1 cellular context compared by ENCODE assay signal in the genomic region with DNA sequence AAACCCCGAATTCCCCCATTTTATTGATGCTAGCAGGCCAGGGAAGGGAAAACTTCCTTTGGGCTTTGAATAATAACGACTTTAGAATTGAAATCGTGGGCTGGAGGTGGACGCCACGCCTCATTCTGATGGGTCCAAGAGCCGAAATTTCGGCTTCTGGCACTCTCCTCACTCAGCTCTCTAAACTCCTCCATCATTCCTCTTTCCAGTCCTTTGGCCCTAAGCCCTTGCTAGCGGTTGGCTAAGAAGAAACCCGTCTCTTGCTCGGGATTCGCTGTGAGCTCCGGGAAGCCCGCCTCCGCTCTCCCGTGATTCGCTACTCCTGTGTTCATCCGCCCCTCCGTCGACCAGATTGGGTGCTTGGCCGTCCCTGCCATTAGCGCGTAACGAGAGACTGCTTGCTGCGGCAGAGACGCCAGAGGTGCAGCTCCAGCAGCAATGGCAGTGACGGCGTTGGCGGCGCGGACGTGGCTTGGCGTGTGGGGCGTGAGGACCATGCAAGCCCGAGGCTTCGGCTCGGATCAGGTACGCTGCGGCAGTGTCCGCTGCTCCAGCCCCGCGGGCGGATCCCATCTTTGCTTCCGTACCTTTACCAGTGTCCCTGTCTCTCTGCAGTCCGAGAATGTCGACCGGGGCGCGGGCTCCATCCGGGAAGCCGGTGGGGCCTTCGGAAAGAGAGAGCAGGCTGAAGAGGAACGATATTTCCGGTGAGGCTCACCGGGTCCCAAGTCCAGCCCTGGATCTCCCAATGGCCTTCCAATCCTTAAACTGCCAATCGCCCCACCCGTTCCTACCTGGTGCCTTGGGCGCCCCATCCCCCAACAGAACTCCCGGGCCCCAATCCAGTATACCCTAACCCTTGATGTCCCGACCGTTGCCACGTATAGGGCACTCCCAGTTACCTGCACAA.
TF ChIP-seq lines count a peak whose summit lies in the region.

A gene (plus strand): TSS at position 379 of the 910 bp plus-strand sequence. CDS start 60 bp downstream, at position 439.

TF ChIP-seq in K562, 482 proteins besides CTCF, POLR2A, EP300 and RAD21 (continued from another document and continues in another):
- TF ChIP-seq, protein P1, sequence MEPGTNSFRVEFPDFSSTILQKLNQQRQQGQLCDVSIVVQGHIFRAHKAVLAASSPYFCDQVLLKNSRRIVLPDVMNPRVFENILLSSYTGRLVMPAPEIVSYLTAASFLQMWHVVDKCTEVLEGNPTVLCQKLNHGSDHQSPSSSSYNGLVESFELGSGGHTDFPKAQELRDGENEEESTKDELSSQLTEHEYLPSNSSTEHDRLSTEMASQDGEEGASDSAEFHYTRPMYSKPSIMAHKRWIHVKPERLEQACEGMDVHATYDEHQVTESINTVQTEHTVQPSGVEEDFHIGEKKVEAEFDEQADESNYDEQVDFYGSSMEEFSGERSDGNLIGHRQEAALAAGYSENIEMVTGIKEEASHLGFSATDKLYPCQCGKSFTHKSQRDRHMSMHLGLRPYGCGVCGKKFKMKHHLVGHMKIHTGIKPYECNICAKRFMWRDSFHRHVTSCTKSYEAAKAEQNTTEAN (CRISPR knock-in tag; IDR thresholded peaks at IDR 0.05): peak; percentile 59; the same call in 1 of the 2 replicates
- TF ChIP-seq KDM2B (CRISPR knock-in tag; IDR thresholded peaks at IDR 0.05): no peak
- TF ChIP-seq HEY1 (CRISPR knock-in tag; IDR thresholded peaks at IDR 0.05; ENCODE audit: borderline replicate concordance): no peak
- TF ChIP-seq ZNF253 (CRISPR knock-in tag; conservative IDR thresholded peaks at IDR 0.05): no peak
- no peak for TF ChIP-seq MYNN (IDR thresholded peaks at IDR 0.05)
- no peak for TF ChIP-seq MYNN (CRISPR knock-in tag; IDR thresholded peaks at IDR 0.05)
- TF ChIP-seq ZNF124 (CRISPR knock-in tag; IDR thresholded peaks at IDR 0.05): no peak
- TF ChIP-seq ZKSCAN3 (CRISPR knock-in tag; IDR thresholded peaks at IDR 0.05): no peak
- no peak for TF ChIP-seq SAFB2 (IDR thresholded peaks at IDR 0.05; ENCODE audit: borderline replicate concordance, low read depth, low read length, severe bottlenecking)
- TF ChIP-seq, protein P2, sequence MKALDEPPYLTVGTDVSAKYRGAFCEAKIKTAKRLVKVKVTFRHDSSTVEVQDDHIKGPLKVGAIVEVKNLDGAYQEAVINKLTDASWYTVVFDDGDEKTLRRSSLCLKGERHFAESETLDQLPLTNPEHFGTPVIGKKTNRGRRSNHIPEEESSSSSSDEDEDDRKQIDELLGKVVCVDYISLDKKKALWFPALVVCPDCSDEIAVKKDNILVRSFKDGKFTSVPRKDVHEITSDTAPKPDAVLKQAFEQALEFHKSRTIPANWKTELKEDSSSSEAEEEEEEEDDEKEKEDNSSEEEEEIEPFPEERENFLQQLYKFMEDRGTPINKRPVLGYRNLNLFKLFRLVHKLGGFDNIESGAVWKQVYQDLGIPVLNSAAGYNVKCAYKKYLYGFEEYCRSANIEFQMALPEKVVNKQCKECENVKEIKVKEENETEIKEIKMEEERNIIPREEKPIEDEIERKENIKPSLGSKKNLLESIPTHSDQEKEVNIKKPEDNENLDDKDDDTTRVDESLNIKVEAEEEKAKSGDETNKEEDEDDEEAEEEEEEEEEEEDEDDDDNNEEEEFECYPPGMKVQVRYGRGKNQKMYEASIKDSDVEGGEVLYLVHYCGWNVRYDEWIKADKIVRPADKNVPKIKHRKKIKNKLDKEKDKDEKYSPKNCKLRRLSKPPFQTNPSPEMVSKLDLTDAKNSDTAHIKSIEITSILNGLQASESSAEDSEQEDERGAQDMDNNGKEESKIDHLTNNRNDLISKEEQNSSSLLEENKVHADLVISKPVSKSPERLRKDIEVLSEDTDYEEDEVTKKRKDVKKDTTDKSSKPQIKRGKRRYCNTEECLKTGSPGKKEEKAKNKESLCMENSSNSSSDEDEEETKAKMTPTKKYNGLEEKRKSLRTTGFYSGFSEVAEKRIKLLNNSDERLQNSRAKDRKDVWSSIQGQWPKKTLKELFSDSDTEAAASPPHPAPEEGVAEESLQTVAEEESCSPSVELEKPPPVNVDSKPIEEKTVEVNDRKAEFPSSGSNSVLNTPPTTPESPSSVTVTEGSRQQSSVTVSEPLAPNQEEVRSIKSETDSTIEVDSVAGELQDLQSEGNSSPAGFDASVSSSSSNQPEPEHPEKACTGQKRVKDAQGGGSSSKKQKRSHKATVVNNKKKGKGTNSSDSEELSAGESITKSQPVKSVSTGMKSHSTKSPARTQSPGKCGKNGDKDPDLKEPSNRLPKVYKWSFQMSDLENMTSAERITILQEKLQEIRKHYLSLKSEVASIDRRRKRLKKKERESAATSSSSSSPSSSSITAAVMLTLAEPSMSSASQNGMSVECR (CRISPR knock-in tag; IDR thresholded peaks at IDR 0.05): peak; percentile 67; the same call in 1 of the 2 replicates
- TF ChIP-seq RB1 (IDR thresholded peaks at IDR 0.05; ENCODE audit: low read depth): peak; percentile 77
- peak; percentile 80 for TF ChIP-seq BRD9 (IDR thresholded peaks at IDR 0.05; ENCODE audit: low read depth, partially characterized antibody)
- TF ChIP-seq RBM22 (IDR thresholded peaks at IDR 0.05; ENCODE audit: low read depth, low read length, poor library complexity, severe bottlenecking): no peak
- no peak for TF ChIP-seq ZNF764 (CRISPR knock-in tag; IDR thresholded peaks at IDR 0.05; ENCODE audit: low read depth)
- TF ChIP-seq MECOM (CRISPR knock-in tag; IDR thresholded peaks at IDR 0.05): no peak
- TF ChIP-seq, protein P3, sequence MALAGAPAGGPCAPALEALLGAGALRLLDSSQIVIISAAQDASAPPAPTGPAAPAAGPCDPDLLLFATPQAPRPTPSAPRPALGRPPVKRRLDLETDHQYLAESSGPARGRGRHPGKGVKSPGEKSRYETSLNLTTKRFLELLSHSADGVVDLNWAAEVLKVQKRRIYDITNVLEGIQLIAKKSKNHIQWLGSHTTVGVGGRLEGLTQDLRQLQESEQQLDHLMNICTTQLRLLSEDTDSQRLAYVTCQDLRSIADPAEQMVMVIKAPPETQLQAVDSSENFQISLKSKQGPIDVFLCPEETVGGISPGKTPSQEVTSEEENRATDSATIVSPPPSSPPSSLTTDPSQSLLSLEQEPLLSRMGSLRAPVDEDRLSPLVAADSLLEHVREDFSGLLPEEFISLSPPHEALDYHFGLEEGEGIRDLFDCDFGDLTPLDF (CRISPR knock-in tag; IDR thresholded peaks at IDR 0.05): no peak
- TF ChIP-seq RBM17 (IDR thresholded peaks at IDR 0.05; ENCODE audit: borderline replicate concordance, low read depth, low read length): no peak
- peak; percentile 99 for TF ChIP-seq FOS (IDR thresholded peaks at IDR 0.05; ENCODE audit: extremely low read depth, insufficient read length)
- no peak for TF ChIP-seq KLF16 (IDR thresholded peaks at IDR 0.05)
- TF ChIP-seq, protein P4, sequence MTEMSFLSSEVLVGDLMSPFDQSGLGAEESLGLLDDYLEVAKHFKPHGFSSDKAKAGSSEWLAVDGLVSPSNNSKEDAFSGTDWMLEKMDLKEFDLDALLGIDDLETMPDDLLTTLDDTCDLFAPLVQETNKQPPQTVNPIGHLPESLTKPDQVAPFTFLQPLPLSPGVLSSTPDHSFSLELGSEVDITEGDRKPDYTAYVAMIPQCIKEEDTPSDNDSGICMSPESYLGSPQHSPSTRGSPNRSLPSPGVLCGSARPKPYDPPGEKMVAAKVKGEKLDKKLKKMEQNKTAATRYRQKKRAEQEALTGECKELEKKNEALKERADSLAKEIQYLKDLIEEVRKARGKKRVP (CRISPR knock-in tag; IDR thresholded peaks at IDR 0.05): 0 out of 2 replicates have a peak, but pooled peaks have one; percentile 5
- TF ChIP-seq, protein P5, sequence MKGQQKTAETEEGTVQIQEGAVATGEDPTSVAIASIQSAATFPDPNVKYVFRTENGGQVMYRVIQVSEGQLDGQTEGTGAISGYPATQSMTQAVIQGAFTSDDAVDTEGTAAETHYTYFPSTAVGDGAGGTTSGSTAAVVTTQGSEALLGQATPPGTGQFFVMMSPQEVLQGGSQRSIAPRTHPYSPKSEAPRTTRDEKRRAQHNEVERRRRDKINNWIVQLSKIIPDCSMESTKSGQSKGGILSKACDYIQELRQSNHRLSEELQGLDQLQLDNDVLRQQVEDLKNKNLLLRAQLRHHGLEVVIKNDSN (CRISPR knock-in tag; IDR thresholded peaks at IDR 0.05): no peak
- TF ChIP-seq ELF1 (tag; IDR thresholded peaks at IDR 0.05): no peak
- peak; percentile 72 for TF ChIP-seq GABPB1 (CRISPR knock-in tag; IDR thresholded peaks at IDR 0.05)
- peak; percentile 89; the same call in 1 of the 2 replicates for TF ChIP-seq SRSF3 (IDR thresholded peaks at IDR 0.05; ENCODE audit: insufficient read depth, low read length)
- peak in 1 of 2 experiments; percentile 61; a peak in 1 of 4 replicates for TF ChIP-seq NONO (IDR thresholded peaks at IDR 0.05; ENCODE audit: low read depth in 2 of 2, low read length in 1 of 2)
- TF ChIP-seq, protein P6, sequence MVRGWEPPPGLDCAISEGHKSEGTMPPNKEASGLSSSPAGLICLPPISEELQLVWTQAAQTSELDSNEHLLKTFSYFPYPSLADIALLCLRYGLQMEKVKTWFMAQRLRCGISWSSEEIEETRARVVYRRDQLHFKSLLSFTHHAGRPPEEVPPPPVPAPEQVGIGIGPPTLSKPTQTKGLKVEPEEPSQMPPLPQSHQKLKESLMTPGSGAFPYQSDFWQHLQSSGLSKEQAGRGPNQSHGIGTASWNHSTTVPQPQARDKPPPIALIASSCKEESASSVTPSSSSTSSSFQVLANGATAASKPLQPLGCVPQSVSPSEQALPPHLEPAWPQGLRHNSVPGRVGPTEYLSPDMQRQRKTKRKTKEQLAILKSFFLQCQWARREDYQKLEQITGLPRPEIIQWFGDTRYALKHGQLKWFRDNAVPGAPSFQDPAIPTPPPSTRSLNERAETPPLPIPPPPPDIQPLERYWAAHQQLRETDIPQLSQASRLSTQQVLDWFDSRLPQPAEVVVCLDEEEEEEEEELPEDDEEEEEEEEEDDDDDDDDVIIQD (CRISPR knock-in tag; IDR thresholded peaks at IDR 0.05): no peak; the same call in 1 of the 2 replicates
- no peak for TF ChIP-seq COPS2 (conservative IDR thresholded peaks at IDR 0.05)
- no peak for TF ChIP-seq ZNF217 (CRISPR knock-in tag; IDR thresholded peaks at IDR 0.05)
- peak; percentile 49; the same call in 1 of the 2 replicates for TF ChIP-seq MTA1 (IDR thresholded peaks at IDR 0.05; ENCODE audit: borderline replicate concordance)
- TF ChIP-seq CBX8 (IDR thresholded peaks at IDR 0.05; ENCODE audit: borderline replicate concordance, extremely low read depth, low read depth, low read length, poor library complexity, severe bottlenecking): no peak
- TF ChIP-seq ZNF436 (CRISPR knock-in tag; IDR thresholded peaks at IDR 0.05): no peak
- no peak for TF ChIP-seq MIER1 (IDR thresholded peaks at IDR 0.05; ENCODE audit: low read depth)
- TF ChIP-seq, protein P7, sequence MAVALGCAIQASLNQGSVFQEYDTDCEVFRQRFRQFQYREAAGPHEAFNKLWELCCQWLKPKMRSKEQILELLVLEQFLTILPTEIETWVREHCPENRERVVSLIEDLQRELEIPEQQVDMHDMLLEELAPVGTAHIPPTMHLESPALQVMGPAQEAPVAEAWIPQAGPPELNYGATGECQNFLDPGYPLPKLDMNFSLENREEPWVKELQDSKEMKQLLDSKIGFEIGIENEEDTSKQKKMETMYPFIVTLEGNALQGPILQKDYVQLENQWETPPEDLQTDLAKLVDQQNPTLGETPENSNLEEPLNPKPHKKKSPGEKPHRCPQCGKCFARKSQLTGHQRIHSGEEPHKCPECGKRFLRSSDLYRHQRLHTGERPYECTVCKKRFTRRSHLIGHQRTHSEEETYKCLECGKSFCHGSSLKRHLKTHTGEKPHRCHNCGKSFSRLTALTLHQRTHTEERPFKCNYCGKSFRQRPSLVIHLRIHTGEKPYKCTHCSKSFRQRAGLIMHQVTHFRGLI (CRISPR knock-in tag; IDR thresholded peaks at IDR 0.05): no peak
- TF ChIP-seq JUND (IDR thresholded peaks at IDR 0.05; ENCODE audit: borderline replicate concordance, low read depth, low read length): peak; percentile 36; the same call in 1 of the 2 replicates
- peak; percentile 26; the same call in 1 of the 3 replicates for TF ChIP-seq JUND (tag; IDR thresholded peaks at IDR 0.05; ENCODE audit: borderline replicate concordance, low read depth, low read length)
- TF ChIP-seq PTTG1 (tag; IDR thresholded peaks at IDR 0.05; ENCODE audit: low read depth): no peak
- no peak for TF ChIP-seq TAL1 (IDR thresholded peaks at IDR 0.05)
- no peak for TF ChIP-seq ZNF57 (CRISPR knock-in tag; IDR thresholded peaks at IDR 0.05)
- TF ChIP-seq, protein P8, sequence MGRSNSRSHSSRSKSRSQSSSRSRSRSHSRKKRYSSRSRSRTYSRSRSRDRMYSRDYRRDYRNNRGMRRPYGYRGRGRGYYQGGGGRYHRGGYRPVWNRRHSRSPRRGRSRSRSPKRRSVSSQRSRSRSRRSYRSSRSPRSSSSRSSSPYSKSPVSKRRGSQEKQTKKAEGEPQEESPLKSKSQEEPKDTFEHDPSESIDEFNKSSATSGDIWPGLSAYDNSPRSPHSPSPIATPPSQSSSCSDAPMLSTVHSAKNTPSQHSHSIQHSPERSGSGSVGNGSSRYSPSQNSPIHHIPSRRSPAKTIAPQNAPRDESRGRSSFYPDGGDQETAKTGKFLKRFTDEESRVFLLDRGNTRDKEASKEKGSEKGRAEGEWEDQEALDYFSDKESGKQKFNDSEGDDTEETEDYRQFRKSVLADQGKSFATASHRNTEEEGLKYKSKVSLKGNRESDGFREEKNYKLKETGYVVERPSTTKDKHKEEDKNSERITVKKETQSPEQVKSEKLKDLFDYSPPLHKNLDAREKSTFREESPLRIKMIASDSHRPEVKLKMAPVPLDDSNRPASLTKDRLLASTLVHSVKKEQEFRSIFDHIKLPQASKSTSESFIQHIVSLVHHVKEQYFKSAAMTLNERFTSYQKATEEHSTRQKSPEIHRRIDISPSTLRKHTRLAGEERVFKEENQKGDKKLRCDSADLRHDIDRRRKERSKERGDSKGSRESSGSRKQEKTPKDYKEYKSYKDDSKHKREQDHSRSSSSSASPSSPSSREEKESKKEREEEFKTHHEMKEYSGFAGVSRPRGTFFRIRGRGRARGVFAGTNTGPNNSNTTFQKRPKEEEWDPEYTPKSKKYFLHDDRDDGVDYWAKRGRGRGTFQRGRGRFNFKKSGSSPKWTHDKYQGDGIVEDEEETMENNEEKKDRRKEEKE (IDR thresholded peaks at IDR 0.05; ENCODE audit: borderline replicate concordance in 1 of 2, control insufficient read depth in 1 of 2, low read depth in 2 of 2, low read length in 1 of 2): no peak
- no peak for TF ChIP-seq ZNF3 (CRISPR knock-in tag; IDR thresholded peaks at IDR 0.05)
- TF ChIP-seq FOXP1 (CRISPR knock-in tag; IDR thresholded peaks at IDR 0.05): peak; percentile 83; the same call in 1 of the 2 replicates
- TF ChIP-seq, protein P9, sequence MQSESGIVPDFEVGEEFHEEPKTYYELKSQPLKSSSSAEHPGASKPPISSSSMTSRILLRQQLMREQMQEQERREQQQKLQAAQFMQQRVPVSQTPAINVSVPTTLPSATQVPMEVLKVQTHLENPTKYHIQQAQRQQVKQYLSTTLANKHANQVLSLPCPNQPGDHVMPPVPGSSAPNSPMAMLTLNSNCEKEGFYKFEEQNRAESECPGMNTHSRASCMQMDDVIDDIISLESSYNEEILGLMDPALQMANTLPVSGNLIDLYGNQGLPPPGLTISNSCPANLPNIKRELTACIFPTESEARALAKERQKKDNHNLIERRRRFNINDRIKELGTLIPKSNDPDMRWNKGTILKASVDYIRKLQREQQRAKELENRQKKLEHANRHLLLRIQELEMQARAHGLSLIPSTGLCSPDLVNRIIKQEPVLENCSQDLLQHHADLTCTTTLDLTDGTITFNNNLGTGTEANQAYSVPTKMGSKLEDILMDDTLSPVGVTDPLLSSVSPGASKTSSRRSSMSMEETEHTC (IDR thresholded peaks at IDR 0.05): no peak
- TF ChIP-seq THRAP3 (IDR thresholded peaks at IDR 0.05; ENCODE audit: borderline replicate concordance): no peak
- peak; percentile 98 for TF ChIP-seq NFRKB (IDR thresholded peaks at IDR 0.05; ENCODE audit: low read depth)
- TF ChIP-seq BCOR (IDR thresholded peaks at IDR 0.05): no peak; the same call in 1 of the 2 replicates
